ENCODE assay signal across 12 cellular contexts in genomic region chr5:175904577-175904976, GRCh38. TPM values are rescaled to one million over a fixed set of nuclear protein-coding genes. Genes with fewer than 3 reads are reported as not detected.
DNase-seq lines count a peak whose midpoint lies in the region; ATAC-seq, FAIRE-seq and TF ChIP-seq lines count a peak whose summit lies in the region.
"Not testable (repeated sequence)": the region's sequence is repeated elsewhere in the genome, so short reads cannot be mapped to it uniquely, and the experiment has no call there.
"Had no signal": no experiment of that assay in that cellular context is flagged by ENCODE, and none has a peak within 500 bp of the region (broad histone marks: within the 10 kb centered on the region; RNA-seq: fewer than 3 reads in every experiment).

No MANE protein-coding gene starts in this region.

- in situ Hi-C loops in GM13977 (cut with MboI; ENCODE audit: low pct_unique_long_range_greater_than_20kb, low sequenced_read_pairs, unreplicated experiment), result not testable (repeated sequence)

- H3K4me3 ChIP-seq in bronchial epithelial cell (ENCODE audit: low read depth, low read length); fibroblast of pulmonary artery (replicated peaks; ENCODE audit: low read depth, low read length): not testable (repeated sequence)

- peak; percentile 47 for TF ChIP-seq CTCF in CD14-positive monocyte (IDR thresholded peaks at IDR 0.05)
- peak; percentile 24 for TF ChIP-seq CTCF in GM13977 (IDR thresholded peaks at IDR 0.05; ENCODE audit: extremely low read depth, insufficient read depth, missing control alignments)
- TF ChIP-seq CTCF in LNCAP (IDR thresholded peaks at IDR 0.05), result peak; percentile 42; the same call in 1 of the 2 replicates
- not testable (repeated sequence) for TF ChIP-seq CTCF in WTC11 (IDR thresholded peaks at IDR 0.05)
- TF ChIP-seq CTCF in bronchial epithelial cell (IDR thresholded peaks at IDR 0.05; ENCODE audit: insufficient read depth, low read length, severe bottlenecking), result peak; percentile 10
- TF ChIP-seq CTCF in fibroblast of pulmonary artery (IDR thresholded peaks at IDR 0.05; ENCODE audit: low read length, missing control alignments), result peak; percentile 13
- TF ChIP-seq CTCF in type B pancreatic cell (conservative IDR thresholded peaks at IDR 0.05), result peak; percentile 57

- H3K36me3 Mint-ChIP-seq in CD14-positive monocyte, WTC11, memory B cell, type B pancreatic cell: not testable (repeated sequence)

- H3K36me3 ChIP-seq in bronchial epithelial cell (ENCODE audit: control insufficient read depth, insufficient read depth, low read length), result not testable (repeated sequence)

- not testable (repeated sequence) for H3K27ac Mint-ChIP-seq in CD14-positive monocyte, WTC11, memory B cell, type B pancreatic cell

- H3K9me3 Mint-ChIP-seq in CD14-positive monocyte, WTC11, memory B cell, type B pancreatic cell: not testable (repeated sequence)

- intact Hi-C loops in CD14-positive monocyte (cut with micrococcal nuclease), result not testable (repeated sequence)

- ATAC-seq in WTC11 (peak; percentile 47), memory B cell (ENCODE audit: low read depth) (peak; percentile 29)

- not testable (repeated sequence) for DNase-seq in CD14-positive monocyte (ENCODE audit: low spot score); GM13977 (ENCODE audit: low spot score); WTC11 (ENCODE audit: low spot score); bronchial epithelial cell (ENCODE audit: low read depth); fibroblast of pulmonary artery (ENCODE audit: low read depth); memory B cell (ENCODE audit: low spot score in 2 of 2); type B pancreatic cell (ENCODE audit: extremely low spot score, unreplicated experiment)

- H3K27me3 ChIP-seq in bronchial epithelial cell (ENCODE audit: control insufficient read depth, insufficient read depth, low read length), result not testable (repeated sequence)

- not testable (repeated sequence) for FAIRE-seq in bronchial epithelial cell (lab: Jason Lieb, UNC)

- POLR2A ChIA-PET in WTC11 (lab: Charles Lee), result not testable (repeated sequence)

- not testable (repeated sequence) for H3K4me1 Mint-ChIP-seq in CD14-positive monocyte; memory B cell; type B pancreatic cell (ENCODE audit: unreplicated experiment)
- H3K4me1 Mint-ChIP-seq in WTC11, result peaks cover 14% of the 10 kb centered on the region

- not testable (repeated sequence) for H3K4me3 Mint-ChIP-seq in CD14-positive monocyte, WTC11, memory B cell, type B pancreatic cell

- CTCF ChIA-PET in WTC11 (lab: Charles Lee), result interaction anchor here (0.6 to 1.4 kb wide), 4 partner anchors 14 to 175 kb away, joined by 3 to 9 read pairs (median 4); no protein-coding TSS in a partner anchor

- not testable (repeated sequence) for H3K27me3 Mint-ChIP-seq in CD14-positive monocyte (ENCODE audit: low read depth in 3 of 3); WTC11 (ENCODE audit: low read depth); memory B cell; type B pancreatic cell

RNA-seq across cellular contexts. Expression of gene CPLX2, which starts 33.2 kb away (rescaled TPM):
- polyA plus RNA-seq in CD14-positive monocyte, result not detected
- 0.92 to 3.0 TPM (median 1.3 TPM) in 3 replicates for total RNA-seq in WTC11 (2021)
- total RNA-seq in bronchial epithelial cell, result not detected in 2 replicates
- total RNA-seq in type B pancreatic cell (ENCODE audit: low replicate concordance), result 2.4 and 5.5 TPM in 2 replicates
- total RNA-seq: breast epithelium, kidney, lung microvascular endothelial cell, renal cortical epithelial cell had no signal
